14 cellular contexts compared by ENCODE assay signal in the genomic region with DNA sequence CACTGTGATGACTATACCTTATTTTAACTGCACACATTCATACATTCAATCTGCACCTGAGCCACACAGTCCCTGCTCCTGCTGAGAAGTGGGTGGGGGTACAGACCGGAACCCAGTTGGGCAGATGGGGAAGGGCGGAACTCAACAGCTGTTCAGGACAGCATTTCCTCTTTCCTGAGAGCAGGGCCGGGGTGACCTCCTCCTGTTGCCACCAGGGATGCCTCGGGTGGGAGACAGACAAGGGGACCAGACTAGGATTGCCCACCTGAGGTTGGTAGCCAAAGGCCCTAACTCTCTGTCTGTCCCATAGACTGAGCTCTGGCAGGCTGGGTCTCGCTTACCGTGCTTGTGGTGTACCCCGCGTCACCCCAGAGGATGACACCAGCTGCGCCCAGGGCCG. TPM values are rescaled to one million over a fixed set of nuclear protein-coding genes. Genes with fewer than 3 reads are reported as not detected.
DNase-seq lines count a peak whose midpoint lies in the region; ATAC-seq, FAIRE-seq and TF ChIP-seq lines count a peak whose summit lies in the region.
"Had no signal": no experiment of that assay in that cellular context is flagged by ENCODE, and none has a peak within 500 bp of the region (broad histone marks: within the 10 kb centered on the region; RNA-seq: fewer than 3 reads in every experiment).

No MANE protein-coding gene starts in this region.

- H3K27ac Mint-ChIP-seq in activated T-cell treated with anti-CD3 and anti-CD28 coated beads, Interleukin-2, amount 50 U/mL, for 24 hours, result peak overlapping the region; percentile 22
- H3K27ac Mint-ChIP-seq in mesothelial cell of epicardium, result no peak overlapping the region

- no peak overlapping the region for H3K4me3 ChIP-seq in bronchial epithelial cell (ENCODE audit: low read depth, low read length)
- peak overlapping the region; percentile 93 for H3K4me3 ChIP-seq in suprapubic skin
- H3K4me3 ChIP-seq: pancreas had no signal

- no peak for DNase-seq in activated T-cell treated with anti-CD3 and anti-CD28 coated beads, Interleukin-2, amount 50 U/mL, for 24 hours
- no peak for DNase-seq in activated T-cell treated with anti-CD3 and anti-CD28 coated beads for 4 hours
- DNase-seq in bronchial epithelial cell (ENCODE audit: low read depth), result no peak
- DNase-seq in mesothelial cell of epicardium (ENCODE audit: low spot score in 2 of 2, unreplicated experiment in 2 of 2), result no peak
- no peak for DNase-seq in suprapubic skin (ENCODE audit: low spot score in 2 of 2)
- no peak for DNase-seq in erythroblast (lab: John Stamatoyannopoulos, UW)
- DNase-seq in stimulated activated naive CD4-positive, alpha-beta T cell treated with Interleukin-2 at 50 U/mL for 16 hours (lab: John Stamatoyannopoulos, UW), result no peak
- DNase-seq: activated T-cell treated with anti-CD3 and anti-CD28 coated beads, Interleukin-2, amount 50 U/mL, for 48 hours; DMS79; islet precursor cell; NCI-H2107 had no signal

- no peaks in the 10 kb centered on the region for H3K9me3 Mint-ChIP-seq in activated T-cell treated with anti-CD3 and anti-CD28 coated beads, Interleukin-2, amount 50 U/mL, for 24 hours
- H3K9me3 Mint-ChIP-seq in mesothelial cell of epicardium, result no peaks in the 10 kb centered on the region

- H3K27ac ChIP-seq in suprapubic skin, result peak overlapping the region; percentile 89
- H3K27ac ChIP-seq: KMS-11, pancreas had no signal

- H3K4me1 ChIP-seq in suprapubic skin, result peaks cover 87% of the 10 kb centered on the region

- H3K27me3 Mint-ChIP-seq in activated T-cell treated with anti-CD3 and anti-CD28 coated beads, Interleukin-2, amount 50 U/mL, for 24 hours, result no peaks in the 10 kb centered on the region
- H3K27me3 Mint-ChIP-seq in mesothelial cell of epicardium (ENCODE audit: low read depth), result no peaks in the 10 kb centered on the region

- peaks cover 35% of the 10 kb centered on the region for H3K36me3 Mint-ChIP-seq in activated T-cell treated with anti-CD3 and anti-CD28 coated beads, Interleukin-2, amount 50 U/mL, for 24 hours (ENCODE audit: low read depth)
- H3K36me3 Mint-ChIP-seq in mesothelial cell of epicardium, result peaks cover 22% of the 10 kb centered on the region

- H3K27me3 ChIP-seq in bronchial epithelial cell (ENCODE audit: control insufficient read depth, insufficient read depth, low read length), result no peaks in the 10 kb centered on the region
- no peaks in the 10 kb centered on the region for H3K27me3 ChIP-seq in suprapubic skin
- H3K27me3 ChIP-seq: pancreas had no signal

- TF ChIP-seq CTCF in bronchial epithelial cell (IDR thresholded peaks at IDR 0.05; ENCODE audit: insufficient read depth, low read length, severe bottlenecking) (no peak), mesothelial cell of epicardium (IDR thresholded peaks at IDR 0.05; ENCODE audit: unreplicated experiment) (no peak), suprapubic skin (IDR thresholded peaks at IDR 0.05) (no peak)

- H3K36me3 ChIP-seq in bronchial epithelial cell (ENCODE audit: control insufficient read depth, insufficient read depth, low read length), result peaks cover 26% of the 10 kb centered on the region
- H3K36me3 ChIP-seq in suprapubic skin, result peaks cover 19% of the 10 kb centered on the region
- H3K36me3 ChIP-seq: pancreas had no signal

- no peak for ATAC-seq in GM21529 (IDR thresholded peaks at IDR 0.05; ENCODE audit: unreplicated experiment)
- ATAC-seq: pancreas had no signal

- peak; percentile 79 for FAIRE-seq in bronchial epithelial cell (lab: Jason Lieb, UNC)
- FAIRE-seq: pancreas had no signal

- H3K4me3 Mint-ChIP-seq in activated T-cell treated with anti-CD3 and anti-CD28 coated beads, Interleukin-2, amount 50 U/mL, for 24 hours, result no peak overlapping the region
- peak overlapping the region; percentile 88 for H3K4me3 Mint-ChIP-seq in mesothelial cell of epicardium

- WGBS in suprapubic skin, result 85% methylated on average over 10 of the region's 10 CpGs

- H3K9me3 ChIP-seq in suprapubic skin, result no peaks in the 10 kb centered on the region
- H3K9me3 ChIP-seq: pancreas had no signal

- no peak for TF ChIP-seq EP300 in suprapubic skin (IDR thresholded peaks at IDR 0.05)

- peaks cover 48% of the 10 kb centered on the region for H3K4me1 Mint-ChIP-seq in activated T-cell treated with anti-CD3 and anti-CD28 coated beads, Interleukin-2, amount 50 U/mL, for 24 hours (ENCODE audit: low read depth)
- H3K4me1 Mint-ChIP-seq in mesothelial cell of epicardium, result peaks cover 51% of the 10 kb centered on the region

- TF ChIP-seq POLR2A in suprapubic skin (IDR thresholded peaks at IDR 0.05) (no peak), erythroblast (IDR thresholded peaks at IDR 0.05; ENCODE audit: low read length) (no peak)

RNA-seq across cellular contexts. Expression of gene HYAL2, which starts 3.9 kb away (rescaled TPM):
- 55.0 and 63.0 TPM in 2 replicates for total RNA-seq in bronchial epithelial cell
- 71.5 to 76.3 TPM (median 75.1 TPM) in 3 replicates for total RNA-seq in mesothelial cell of epicardium
- 10 to 100 TPM; 47.7 to 87.0 (median 80.3) TPM for total RNA-seq in suprapubic skin

RNA-seq across cellular contexts. Expression of gene TUSC2, which starts 9.4 kb away (rescaled TPM):
- total RNA-seq in bronchial epithelial cell, result 21.9 and 23.3 TPM in 2 replicates
- 19.8 to 23.3 TPM (median 20.3 TPM) in 3 replicates for total RNA-seq in mesothelial cell of epicardium
- total RNA-seq in suprapubic skin, result 10 to 100 TPM; 12.8 to 21.7 (median 17.4) TPM

RNA-seq across cellular contexts. Expression of gene HYAL1, which starts 15.2 kb away (rescaled TPM):
- total RNA-seq in bronchial epithelial cell, result 7.1 and 8.3 TPM in 2 replicates
- 2.4 to 3.5 TPM (median 2.7 TPM) in 3 replicates for total RNA-seq in mesothelial cell of epicardium
- total RNA-seq in suprapubic skin, result 10 to 100 TPM; 19.5 to 31.0 (median 27.4) TPM

RNA-seq across cellular contexts. Expression of gene HYAL3, which starts 19.4 kb away (rescaled TPM):
- total RNA-seq in bronchial epithelial cell (6.6 and 6.8 TPM in 2 replicates), mesothelial cell of epicardium (2.9 to 3.0 TPM (median 2.9 TPM) in 3 replicates), suprapubic skin (1 to 10 TPM; 2.5 to 7.8 (median 6.1) TPM)

RNA-seq across cellular contexts. Expression of gene NAA80, which starts 19.4 kb away (rescaled TPM):
- total RNA-seq in bronchial epithelial cell, result 1.3 and 2.0 TPM in 2 replicates
- 14.5 to 17.3 TPM (median 15.4 TPM) in 3 replicates for total RNA-seq in mesothelial cell of epicardium
- total RNA-seq in suprapubic skin, result 10 to 100 TPM; 19.5 to 23.4 (median 20.3) TPM
